16 cellular contexts compared by ENCODE assay signal in the genomic region with DNA sequence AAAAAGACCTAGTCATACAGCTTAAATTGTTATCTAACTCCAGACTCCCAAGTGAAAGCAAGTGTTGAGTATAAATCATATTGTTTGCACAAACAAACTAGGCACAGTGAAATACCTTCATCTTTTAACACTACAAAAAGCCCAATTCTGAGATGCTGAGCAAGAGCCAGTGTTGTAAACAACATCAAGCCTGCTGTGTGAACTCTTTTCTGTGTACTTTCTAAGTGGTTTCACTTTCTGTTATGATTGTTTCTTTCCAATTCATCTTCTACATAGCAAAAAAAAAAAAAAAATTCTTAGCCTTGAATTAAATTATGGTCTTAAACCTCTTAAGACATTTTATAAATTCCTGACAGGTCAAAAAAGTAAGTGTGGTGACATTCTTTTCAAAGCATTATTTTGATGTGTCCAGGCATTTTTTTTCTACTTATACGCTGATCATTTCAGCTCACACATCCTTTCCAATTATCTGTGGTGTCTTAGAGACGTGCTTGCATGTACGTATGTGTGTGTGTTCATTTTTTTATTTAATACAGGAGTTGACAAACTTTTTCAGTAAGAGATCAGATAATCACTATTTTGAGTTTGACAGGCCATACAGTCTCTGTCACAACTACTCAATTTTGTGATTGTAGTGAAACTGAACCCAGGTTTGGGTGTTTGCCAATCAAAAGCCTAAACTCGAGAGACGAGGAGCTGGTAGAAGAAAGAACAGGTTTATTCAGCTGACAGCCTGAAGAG.
DNase-seq lines count a peak whose midpoint lies in the region; ATAC-seq, FAIRE-seq and TF ChIP-seq lines count a peak whose summit lies in the region.
"Had no signal": no experiment of that assay in that cellular context is flagged by ENCODE, and none has a peak within 500 bp of the region (broad histone marks: within the 10 kb centered on the region; RNA-seq: fewer than 3 reads in every experiment).

No MANE protein-coding gene starts in this region.

- no peak for TF ChIP-seq RAD21 in HepG2 (CRISPR knock-in tag; IDR thresholded peaks at IDR 0.05)

- H3K27me3 ChIP-seq in mammary epithelial cell (ENCODE audit: insufficient read depth, low read length): no peaks in the 10 kb centered on the region
- H3K27me3 ChIP-seq in Panc1 (ENCODE audit: control insufficient read depth, insufficient read depth, low read length): no peaks in the 10 kb centered on the region
- H3K27me3 ChIP-seq in HepG2 (ENCODE audit: control insufficient read depth in 1 of 2, insufficient read depth in 2 of 2, low read length in 2 of 2): no peaks in the 10 kb centered on the region
- no peaks in the 10 kb centered on the region for H3K27me3 ChIP-seq in aorta (ENCODE audit: control insufficient read depth in 1 of 2, insufficient read depth in 2 of 2, low read length in 1 of 2)
- H3K27me3 ChIP-seq: heart left ventricle, thyroid gland had no signal

- CTCF ChIA-PET in MCF 10A (lab: Yijun Ruan, JAX) (interaction anchor here (0.5 to 2.1 kb wide), 14 partner anchors 9 to 1862 kb away, joined by 3 to 7 read pairs (median 3); no protein-coding TSS in a partner anchor), mammary epithelial cell (lab: Charles Lee; ENCODE audit: low non-redundant PET) (no interaction called here), Panc1 (lab: Charles Lee) (no interaction called here), HepG2 (lab: Yijun Ruan, JAX; ENCODE audit: low intra/inter-chr PET ratio, low total read pairs) (interaction anchor here (1.2 kb wide), 1 partner anchor 458 kb away, joined by 6 read pairs; no protein-coding TSS in a partner anchor)

- H3K9me3 ChIP-seq in mammary epithelial cell (replicated peaks; ENCODE audit: insufficient read depth, low read length) (peaks cover 5% of the 10 kb centered on the region), Panc1 (ENCODE audit: control insufficient read depth, insufficient read depth, low read depth, low read length) (no peaks in the 10 kb centered on the region), HepG2 (ENCODE audit: low read length) (no peaks in the 10 kb centered on the region), aorta (ENCODE audit: control insufficient read depth, low read length) (no peaks in the 10 kb centered on the region)
- H3K9me3 ChIP-seq: heart left ventricle, thyroid gland had no signal

- peak; percentile 48; the same call in 1 of the 2 replicates for ATAC-seq in Panc1
- no peak for ATAC-seq in HepG2
- ATAC-seq in aorta (ENCODE audit: low FRiP score): peak; percentile 44
- no peak for ATAC-seq in esophagus mucosa
- no peak for ATAC-seq in GM18907 (IDR thresholded peaks at IDR 0.05; ENCODE audit: unreplicated experiment)
- ATAC-seq: left colon had no signal

- no peaks in the 10 kb centered on the region for H4K20me1 ChIP-seq in mammary epithelial cell (ENCODE audit: insufficient read depth, low read length)
- no peaks in the 10 kb centered on the region for H4K20me1 ChIP-seq in HepG2 (ENCODE audit: insufficient read depth, low read length)

- DNase-seq in MCF 10A (ENCODE audit: unreplicated experiment) (no peak), mammary epithelial cell (no peak), Panc1 (ENCODE audit: low read depth, low spot score) (peak; percentile 7), HepG2 (ENCODE audit: low spot score) (no peak), aorta (no peak), foreskin fibroblast (no peak)
- DNase-seq: heart left ventricle, left colon, thyroid gland had no signal

- no peaks in the 10 kb centered on the region for H3K79me2 ChIP-seq in mammary epithelial cell (ENCODE audit: insufficient read depth, low read length)
- no peaks in the 10 kb centered on the region for H3K79me2 ChIP-seq in HepG2 (ENCODE audit: insufficient read depth, low read length)

- intact Hi-C loops in MCF 10A (cut with micrococcal nuclease): loop anchor here (1.0 to 2.0 kb wide), 3 partner anchors 153 to 1849 kb away; no protein-coding TSS in a partner anchor
- intact Hi-C loops in mammary epithelial cell (cut with micrococcal nuclease): no loop called here
- intact Hi-C loops in Panc1 (cut with micrococcal nuclease; ENCODE audit: unreplicated experiment): loop anchor here (10.0 kb wide), 1 partner anchor 147 kb away; no protein-coding TSS in a partner anchor
- intact Hi-C loops in HepG2 (cut with micrococcal nuclease; ENCODE audit: unreplicated experiment): no loop called here
- intact Hi-C loops in aorta (cut with DNase I): no loop called here

- no peak for TF ChIP-seq EP300 in HepG2 (IDR thresholded peaks at IDR 0.05; ENCODE audit: low read depth in 2 of 2, low read length in 2 of 2)
- TF ChIP-seq EP300 in HepG2 (CRISPR knock-in tag; IDR thresholded peaks at IDR 0.05; ENCODE audit: borderline replicate concordance): no peak

- H3K9ac ChIP-seq in mammary epithelial cell (ENCODE audit: insufficient read depth, low read length): no peak overlapping the region
- no peak overlapping the region for H3K9ac ChIP-seq in HepG2 (ENCODE audit: insufficient read depth, low read depth, low read length)

- H3K4me3 ChIP-seq in mammary epithelial cell (replicated peaks in 1 of 3; ENCODE audit: insufficient read depth in 1 of 3, low read depth in 2 of 3, low read length in 3 of 3) (no peak overlapping the region), Panc1 (ENCODE audit: low read depth in 2 of 2, low read length in 2 of 2) (peak overlapping the region; percentile 30 to 44), HepG2 (replicated peaks in 1 of 3; ENCODE audit: insufficient read depth in 1 of 3, low read depth in 2 of 3, low read length in 3 of 3) (no peak overlapping the region), aorta (ENCODE audit: low read length in 2 of 2) (no peak overlapping the region), foreskin fibroblast (ENCODE audit: low read depth in 1 of 2, low read length in 2 of 2) (no peak overlapping the region)
- H3K4me3 ChIP-seq: smooth muscle cell, thyroid gland had no signal

- TF ChIP-seq CTCF in MCF 10A (IDR thresholded peaks at IDR 0.05; ENCODE audit: unreplicated experiment): no peak
- no peak for TF ChIP-seq CTCF in mammary epithelial cell (conservative IDR thresholded peaks at IDR 0.05 in 1 of 2, IDR thresholded peaks at IDR 0.05 in 1 of 2; ENCODE audit: extremely low read depth in 1 of 2, insufficient read depth in 1 of 2, low read depth in 1 of 2, low read length in 2 of 2)
- no peak for TF ChIP-seq CTCF in Panc1 (IDR thresholded peaks at IDR 0.05)
- TF ChIP-seq CTCF in HepG2 (CRISPR knock-in tag; IDR thresholded peaks at IDR 0.05): no peak
- no peak for TF ChIP-seq CTCF in foreskin fibroblast (IDR thresholded peaks at IDR 0.05; ENCODE audit: low read depth, low read length)

- H3K27ac Mint-ChIP-seq in MCF 10A (ENCODE audit: low read depth, unreplicated experiment): no peak overlapping the region
- H3K27ac Mint-ChIP-seq: nephron progenitor cell had no signal

- no peak for TF ChIP-seq POLR2A in HepG2 (IDR thresholded peaks at IDR 0.05; ENCODE audit: insufficient read depth in 1 of 2, low read depth in 2 of 2, low read length in 2 of 2)

- peak overlapping the region; percentile 29 for H3K4me3 Mint-ChIP-seq in MCF 10A (ENCODE audit: unreplicated experiment)
- H3K4me3 Mint-ChIP-seq: nephron progenitor cell had no signal

- no peaks in the 10 kb centered on the region for H3K36me3 Mint-ChIP-seq in MCF 10A (ENCODE audit: insufficient read depth, unreplicated experiment)
- H3K36me3 Mint-ChIP-seq: brain had no signal

- no peaks in the 10 kb centered on the region for H3K27me3 Mint-ChIP-seq in MCF 10A (ENCODE audit: insufficient read depth, unreplicated experiment)

- 43% methylated on average over 5 of the region's 5 CpGs for WGBS in mammary epithelial cell (ENCODE audit: low coverage, missing lambda C conversion rate)
- 49% methylated on average over 5 of the region's 5 CpGs for WGBS in HepG2 (ENCODE audit: low lambda C conversion rate)
- 52 to 55% methylated on average over 5 of the region's 5 CpGs for WGBS in aorta, 2 donors

- POLR2A ChIA-PET in MCF 10A (lab: Yijun Ruan, JAX): interaction anchor here (0.6 to 0.7 kb wide), 2 partner anchors 309 to 520 kb away, joined by 3 read pairs; no protein-coding TSS in a partner anchor
- POLR2A ChIA-PET in Panc1 (lab: Charles Lee): no interaction called here
- POLR2A ChIA-PET in HepG2 (lab: Yijun Ruan, JAX): no interaction called here

- no peak overlapping the region for H3K4me2 ChIP-seq in mammary epithelial cell (ENCODE audit: insufficient read depth, low read depth, low read length)
- peak overlapping the region; percentile 20; the same call in 1 of the 2 replicates for H3K4me2 ChIP-seq in HepG2 (ENCODE audit: low read depth, low read length)
- H3K4me2 ChIP-seq: smooth muscle cell had no signal

- H3K27ac ChIP-seq in mammary epithelial cell (ENCODE audit: insufficient read depth, low read depth, low read length) (no peak overlapping the region), Panc1 (ENCODE audit: low read length) (peak overlapping the region; percentile 63; the same call in 1 of the 2 replicates), HepG2 (ENCODE audit: extremely low read length, insufficient read depth, low read length) (no peak overlapping the region), aorta (ENCODE audit: low read depth in 1 of 2, low read length in 2 of 2) (no peak overlapping the region)
- H3K27ac ChIP-seq: heart left ventricle, RWPE1, thyroid gland had no signal

- no peaks in the 10 kb centered on the region for H3K36me3 ChIP-seq in mammary epithelial cell (ENCODE audit: insufficient read depth, low read length)
- no peaks in the 10 kb centered on the region for H3K36me3 ChIP-seq in Panc1 (ENCODE audit: control insufficient read depth, insufficient read depth, low read length)
- no peaks in the 10 kb centered on the region for H3K36me3 ChIP-seq in HepG2 (replicated peaks in 1 of 2; ENCODE audit: control insufficient read depth in 1 of 2, insufficient read depth in 2 of 2, low read length in 2 of 2)
- no peaks in the 10 kb centered on the region for H3K36me3 ChIP-seq in aorta (ENCODE audit: control insufficient read depth in 1 of 2, insufficient read depth in 2 of 2, low read length in 1 of 2)
- H3K36me3 ChIP-seq: heart left ventricle, thyroid gland had no signal

- in situ Hi-C loops in mammary epithelial cell (cut with MboI; ENCODE audit: low sequenced_read_pairs in 2 of 2): no loop called here
- in situ Hi-C loops in Panc1 (cut with HindIII; ENCODE audit: low pct_unique_long_range_greater_than_20kb, low sequenced_read_pairs): no loop called here
- in situ Hi-C loops in HepG2 (cut with HindIII; ENCODE audit: extremely low pct_ligation_motif_present, low pct_unique_long_range_greater_than_20kb): no loop called here

- BruUV-seq in MCF 10A (replicated peaks; lab: Mats Ljungman, UMichigan): no TSS peak
- BruUV-seq in mammary epithelial cell (replicated peaks; lab: Mats Ljungman, UMichigan): no TSS peak
- BruUV-seq in Panc1 (replicated peaks; lab: Mats Ljungman, UMichigan): no TSS peak
- BruUV-seq in HepG2 (replicated peaks; lab: Mats Ljungman, UMichigan): no TSS peak

- dilution Hi-C loops in mammary epithelial cell (cut with HindIII; ENCODE audit: low sequenced_read_pairs): no loop called here

- no peaks in the 10 kb centered on the region for H3K9me3 Mint-ChIP-seq in MCF 10A (ENCODE audit: unreplicated experiment)

- H3K4me1 Mint-ChIP-seq in MCF 10A (ENCODE audit: insufficient read depth, unreplicated experiment): no peaks in the 10 kb centered on the region

- H2AFZ ChIP-seq in mammary epithelial cell (ENCODE audit: low read depth, low read length) (no peak overlapping the region), HepG2 (ENCODE audit: low read length) (no peak overlapping the region)

- H3K4me1 ChIP-seq in mammary epithelial cell (ENCODE audit: insufficient read depth, low read length): no peaks in the 10 kb centered on the region
- no peaks in the 10 kb centered on the region for H3K4me1 ChIP-seq in Panc1 (ENCODE audit: control insufficient read depth, insufficient read depth, low read length)
- no peaks in the 10 kb centered on the region for H3K4me1 ChIP-seq in HepG2 (ENCODE audit: insufficient read depth, low read length)
- H3K4me1 ChIP-seq in aorta (ENCODE audit: control insufficient read depth in 1 of 2, insufficient read depth in 2 of 2, low read length in 2 of 2): no peaks in the 10 kb centered on the region
- H3K4me1 ChIP-seq: heart left ventricle, thyroid gland had no signal

- no peak for FAIRE-seq in HepG2 (lab: Jason Lieb, UNC)
- FAIRE-seq: endometrium had no signal

Comparison
In these comparisons a context has a peak if more than half of its experiments do, and no peak if none do; other contexts are left out.
1. CTCF ChIA-PET loops: an anchor here in MCF 10A (0.5 to 2.1 kb wide) and HepG2 (1.2 kb wide); none called in mammary epithelial cell and Panc1.
2. intact Hi-C loops: an anchor here in MCF 10A (1.0 to 2.0 kb wide) and Panc1 (10.0 kb wide); none called in mammary epithelial cell, HepG2 and aorta.
3. H3K4me3 ChIP-seq: peak in Panc1 (2 of 2); none in mammary epithelial cell (0 of 3), HepG2 (0 of 3), aorta (0 of 2) and foreskin fibroblast (0 of 2).
4. ATAC-seq: peak in Panc1 (single experiment) and aorta (single experiment); none in HepG2 (single experiment), esophagus mucosa (single experiment) and GM18907 (single experiment).